ENCODE assay signal across 8 cellular contexts in the genomic region with DNA sequence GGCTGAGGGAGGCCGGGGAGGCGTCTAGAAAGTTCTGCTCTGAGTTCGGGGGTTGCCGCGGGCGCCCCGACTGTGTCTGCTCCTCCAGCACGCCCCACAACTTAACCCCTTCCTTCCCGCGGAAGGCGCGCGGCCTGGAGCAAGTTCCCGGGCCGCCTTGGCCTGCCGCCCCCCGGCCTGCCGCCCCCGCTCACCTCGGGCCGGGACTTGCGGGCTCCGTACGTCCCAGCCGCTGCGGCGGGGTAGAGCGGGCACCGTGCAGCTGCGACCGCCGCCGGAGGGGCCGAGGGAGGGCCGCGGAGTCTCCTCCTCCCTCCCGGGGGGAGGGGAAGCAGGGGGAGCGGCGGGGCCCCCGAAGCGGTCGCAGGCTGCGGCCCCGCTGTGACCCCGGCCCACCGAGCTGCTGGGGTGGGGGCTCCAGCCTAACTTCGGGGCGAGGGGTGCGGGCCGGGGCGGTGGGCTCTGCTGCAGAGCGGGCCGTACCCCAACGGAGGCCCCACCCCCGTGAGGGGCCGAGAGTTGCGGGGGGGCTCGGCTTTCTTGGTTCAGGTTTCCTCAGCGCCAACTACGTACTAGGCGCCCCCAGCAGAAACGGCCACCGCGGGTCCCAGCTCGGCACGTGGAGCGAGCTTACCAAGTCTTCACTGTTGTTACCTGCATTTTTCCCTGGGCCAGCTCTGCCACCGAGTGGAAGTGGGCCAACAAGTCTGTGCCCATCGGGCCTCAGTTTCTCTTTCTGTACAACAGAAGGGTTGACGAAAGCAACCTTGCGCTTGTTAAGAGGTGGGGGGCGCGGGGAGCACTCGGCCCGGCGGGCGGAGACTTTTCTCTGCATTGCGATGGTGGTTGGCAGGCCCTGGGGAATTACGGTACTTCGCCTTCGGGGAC. TPM values are rescaled to one million over a fixed set of nuclear protein-coding genes. Genes with fewer than 3 reads are reported as not detected.
DNase-seq lines count a peak whose midpoint lies in the region; ATAC-seq and TF ChIP-seq lines count a peak whose summit lies in the region.

A gene (minus strand): TSS at position 266 of the 888 bp plus-strand sequence. CDS start 7,394 bp downstream, outside the sequence.

- intact Hi-C loops in CD8-positive, alpha-beta T cell (cut with DNase I, micrococcal nuclease): loop anchor here (1.0 to 5.0 kb wide), 7 partner anchors 16 to 464 kb away; a partner anchor contains a TSS
- intact Hi-C loops in stomach (cut with DNase I; ENCODE audit: low total_unique reads): no loop called here

- H3K27ac ChIP-seq in CD8-positive, alpha-beta T cell (ENCODE audit: low read depth, low read length): peak within 1 kb of the TSS; percentile 64
- H3K27ac ChIP-seq in mesenchymal stem cell (ENCODE audit: low read length, poor library complexity, severe bottlenecking) (no peak within 1 kb of the TSS), stomach (peak within 1 kb of the TSS; percentile 75 to 94 (median 94))

- peak within 1 kb of the TSS; percentile 96 for H3K27ac Mint-ChIP-seq in CD8-positive, alpha-beta T cell

- DNase-seq in CD8-positive, alpha-beta T cell: peak in 5 of 7 experiments; percentile 41 to 72 (median 54)
- DNase-seq in UCSD-AML1 (lab: John Stamatoyannopoulos, UW; ENCODE audit: unreplicated experiment) (peak; percentile 51), ecto neural progenitor cell (ENCODE audit: low spot score) (peak; percentile 64), mesenchymal stem cell (no peak), stomach (peak; percentile 28), ureter (ENCODE audit: low spot score) (no peak)

- H3K4me3 ChIP-seq in CD8-positive, alpha-beta T cell (ENCODE audit: low read depth, low read length): peak within 1 kb of the TSS; percentile 80
- peak within 1 kb of the TSS; percentile 85 to 94 for H3K4me3 ChIP-seq in mesenchymal stem cell (ENCODE audit: insufficient read depth in 1 of 2, low read depth in 1 of 2, low read length in 2 of 2)
- H3K4me3 ChIP-seq in stomach: peak within 1 kb of the TSS; percentile 85 to 98 (median 90)

- TF ChIP-seq EP300 in stomach (IDR thresholded peaks at IDR 0.05): no peak

- peaks cover 31% of the 10 kb centered on the region for H3K79me1 ChIP-seq in mesenchymal stem cell (replicated peaks; ENCODE audit: low read length, poor library complexity, severe bottlenecking)

- peak within 1 kb of the TSS; percentile 86 for H2BK15ac ChIP-seq in mesenchymal stem cell (ENCODE audit: low read depth, poor library complexity, severe bottlenecking)

- peak within 1 kb of the TSS; percentile 88 for H3K4me2 ChIP-seq in mesenchymal stem cell (ENCODE audit: low read length, poor library complexity, severe bottlenecking)

- no peaks in the 10 kb centered on the region for H3K36me3 ChIP-seq in CD8-positive, alpha-beta T cell (ENCODE audit: insufficient read depth, low read length)
- H3K36me3 ChIP-seq in mesenchymal stem cell (ENCODE audit: control insufficient read depth in 1 of 2, insufficient read depth in 2 of 2, low read depth in 1 of 2, low read length in 2 of 2) (peaks cover 0 to 4% of the 10 kb centered on the region in 2 experiments), stomach (no peaks in the 10 kb centered on the region)

- peak within 1 kb of the TSS; percentile 89 for H3K9ac ChIP-seq in mesenchymal stem cell (ENCODE audit: low read length)

- no peaks in the 10 kb centered on the region for H3K27me3 Mint-ChIP-seq in CD8-positive, alpha-beta T cell (ENCODE audit: low read depth)

- H2AFZ ChIP-seq in mesenchymal stem cell (ENCODE audit: low read depth, low read length): peak within 1 kb of the TSS; percentile 76

- peak within 1 kb of the TSS; percentile 37 to 57 for H3K14ac ChIP-seq in mesenchymal stem cell (ENCODE audit: low read length in 2 of 2)

- no peak within 1 kb of the TSS for H3K23ac ChIP-seq in mesenchymal stem cell (ENCODE audit: low read length in 2 of 2)

- no peaks in the 10 kb centered on the region for H3K27me3 ChIP-seq in CD8-positive, alpha-beta T cell (ENCODE audit: insufficient read depth, low read length)
- H3K27me3 ChIP-seq in mesenchymal stem cell (ENCODE audit: control insufficient read depth in 1 of 2, insufficient read depth in 1 of 2, low read length in 2 of 2) (peaks cover 10 to 21% of the 10 kb centered on the region in 2 experiments), stomach (peaks cover 0 to 23% (median 0%) of the 10 kb centered on the region in 3 donors)

- peak within 1 kb of the TSS; percentile 95 to 97 for H3K18ac ChIP-seq in mesenchymal stem cell (ENCODE audit: low read depth in 1 of 2, low read length in 2 of 2)

- H3K9me3 Mint-ChIP-seq in CD8-positive, alpha-beta T cell: no peaks in the 10 kb centered on the region

- peaks cover 62% of the 10 kb centered on the region for H3K4me1 Mint-ChIP-seq in CD8-positive, alpha-beta T cell (ENCODE audit: low read depth)

- H3K4me1 ChIP-seq in CD8-positive, alpha-beta T cell (ENCODE audit: insufficient read depth, low read length): peaks cover 73% of the 10 kb centered on the region
- H3K4me1 ChIP-seq in mesenchymal stem cell (ENCODE audit: control insufficient read depth, insufficient read depth, low read depth, low read length): peaks cover 42% of the 10 kb centered on the region
- H3K4me1 ChIP-seq in stomach: peaks cover 25 to 61% (median 50%) of the 10 kb centered on the region in 4 donors

- peak within 1 kb of the TSS; percentile 68 to 97 for H3K4ac ChIP-seq in mesenchymal stem cell (ENCODE audit: low read depth in 1 of 2, low read length in 2 of 2)

- POLR2A ChIA-PET in CD8-positive, alpha-beta T cell (lab: Charles Lee): interaction anchor here (1.0 to 3.0 kb wide), 7 partner anchors 9 to 236 kb away, joined by 3 to 16 read pairs (median 6); a partner anchor contains a TSS

- peak; percentile 56 for ATAC-seq in CD8-positive, alpha-beta T cell
- peak; percentile 23 for ATAC-seq in GM19438 (IDR thresholded peaks at IDR 0.05; ENCODE audit: low read depth, unreplicated experiment)
- peak; percentile 1 for ATAC-seq in HG03469 (IDR thresholded peaks at IDR 0.05; ENCODE audit: unreplicated experiment)

- peak within 1 kb of the TSS; percentile 87 for H3K4me3 Mint-ChIP-seq in CD8-positive, alpha-beta T cell

- no peak for TF ChIP-seq CTCF in CD8-positive, alpha-beta T cell (IDR thresholded peaks at IDR 0.05)
- TF ChIP-seq CTCF in stomach (IDR thresholded peaks at IDR 0.05): no peak

- peak within 1 kb of the TSS; percentile 87 for H2BK120ac ChIP-seq in mesenchymal stem cell (ENCODE audit: low read depth, low read length)

- H2BK12ac ChIP-seq in mesenchymal stem cell (ENCODE audit: low read length in 2 of 2): peak within 1 kb of the TSS; percentile 56 to 89

- no peak for TF ChIP-seq POLR2A in stomach (IDR thresholded peaks at IDR 0.05)

- 5% methylated on average over 66 of the region's 81 CpGs for WGBS in mesenchymal stem cell
- WGBS in stomach, 5 donors: 1 to 2% (median 1%) methylated on average over 24 to 81 of the region's 81 CpGs

- CTCF ChIA-PET in CD8-positive, alpha-beta T cell (lab: Charles Lee): interaction anchor here (0.9 to 5.1 kb wide), 9 partner anchors 9 to 88 kb away, joined by 3 to 43 read pairs (median 4); a partner anchor contains a TSS

- H2BK5ac ChIP-seq in mesenchymal stem cell (ENCODE audit: low read depth, low read length, poor library complexity, severe bottlenecking): peak within 1 kb of the TSS; percentile 24

- H2AK5ac ChIP-seq in mesenchymal stem cell (ENCODE audit: low read length, severe bottlenecking): peak within 1 kb of the TSS; percentile 16

- peak within 1 kb of the TSS; percentile 91 for H4K91ac ChIP-seq in mesenchymal stem cell (ENCODE audit: low read length)

- peak within 1 kb of the TSS; percentile 93 for H4K8ac ChIP-seq in mesenchymal stem cell (ENCODE audit: low read length)

- no peaks in the 10 kb centered on the region for H3K9me3 ChIP-seq in CD8-positive, alpha-beta T cell (ENCODE audit: low read length)
- H3K9me3 ChIP-seq in mesenchymal stem cell (ENCODE audit: control insufficient read depth, low read length) (no peaks in the 10 kb centered on the region), stomach (no peaks in the 10 kb centered on the region)

- H3K36me3 Mint-ChIP-seq in CD8-positive, alpha-beta T cell: no peaks in the 10 kb centered on the region

RNA-seq across cellular contexts. Expression of the gene that starts here (rescaled TPM):
- total RNA-seq in CD8-positive, alpha-beta T cell: 1 to 10 TPM; 2.1 to 3.1 TPM
- 4.5 TPM for polyA plus RNA-seq in mesenchymal stem cell (2013, experiment 1 of 2)
- polyA plus RNA-seq in mesenchymal stem cell (2013, experiment 2 of 2): 4.8 TPM
- total RNA-seq in stomach: 10 to 100 TPM in 2 of 5 donors, 1 to 10 TPM in 2, not detected in 1; 1.7 to 14.5 (median 6.9) TPM
- polyA plus RNA-seq in stomach: 1 to 10 TPM; 2.3 to 6.5 (median 4.1) TPM
- 4.6 TPM for total RNA-seq in ureter

Comparison
In these comparisons a context has a peak if more than half of its experiments do, and no peak if none do; other contexts are left out.
1. ATAC-seq: peak in every context shown above with its lines; median percentile 56 in CD8-positive, alpha-beta T cell; 23 in GM19438; 1 in HG03469.
2. DNase-seq: peak in CD8-positive, alpha-beta T cell (5 of 7), UCSD-AML1 (single experiment), ecto neural progenitor cell (single experiment) and stomach (single experiment); none in mesenchymal stem cell (single experiment) and ureter (single experiment).
3. Peak in every context shown above with its lines, with median percentiles within 50 percentile points of each other: H3K4me3 ChIP-seq.